2 cellular contexts compared by ENCODE assay signal in the genomic region with DNA sequence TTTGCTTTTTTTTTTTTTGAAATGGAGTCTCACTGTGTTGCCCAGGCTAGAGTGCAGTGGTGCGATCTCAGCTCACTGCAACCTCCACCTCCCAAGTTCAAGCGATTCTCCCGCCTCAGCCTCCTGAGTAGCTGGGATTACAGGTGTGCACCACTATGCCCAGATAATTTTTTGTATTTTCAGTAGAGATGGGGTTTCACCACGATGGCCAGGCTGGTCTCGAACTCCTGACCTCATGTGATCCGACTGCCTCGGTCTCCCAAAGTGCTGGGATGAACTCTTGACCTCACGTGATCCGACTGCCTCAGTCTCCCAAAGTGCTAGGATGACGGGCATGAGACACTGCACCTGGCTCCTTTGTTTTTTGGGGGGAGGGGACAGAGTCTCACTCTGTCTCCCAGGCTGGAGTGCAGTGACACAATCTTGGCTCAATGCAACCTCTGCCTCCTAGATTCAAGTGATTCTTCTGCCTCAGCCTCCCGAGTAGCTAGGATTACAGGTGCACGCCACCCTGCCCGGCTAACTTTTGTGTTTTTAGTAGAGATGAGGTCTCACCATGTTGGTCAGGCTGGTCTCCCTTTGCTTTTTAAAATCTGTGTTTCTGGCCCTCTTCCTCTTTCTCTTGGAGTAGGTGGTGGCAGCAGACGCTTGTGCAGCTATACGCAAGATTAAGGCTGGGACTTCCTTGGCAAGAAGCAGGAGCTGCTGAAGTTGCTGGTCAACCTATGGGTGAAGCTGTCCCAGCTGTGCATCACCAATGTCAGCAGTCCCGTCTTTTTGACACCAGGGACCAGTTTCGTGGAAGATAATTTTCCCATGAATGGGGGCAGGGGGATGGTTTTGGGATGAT.
TF ChIP-seq lines count a peak whose summit lies in the region.

No MANE protein-coding gene starts in this region.

TF ChIP-seq in GM12891, 5 proteins besides CTCF, POLR2A, EP300 and RAD21:
- TF ChIP-seq POU2F2 (IDR thresholded peaks at IDR 0.05; ENCODE audit: low read depth, low read length) (peak; percentile 79), POLR2AphosphoS5 (IDR thresholded peaks at IDR 0.05; ENCODE audit: low read depth, low read length) (peak; percentile 94), SPI1 (IDR thresholded peaks at IDR 0.05; ENCODE audit: low read depth, low read length) (peak; percentile 69)

TF ChIP-seq in H1, 55 proteins besides CTCF, POLR2A, EP300 and RAD21:
- TF ChIP-seq POLR2AphosphoS5 (IDR thresholded peaks at IDR 0.05; ENCODE audit: low read depth, low read length) (peak; percentile 95), SIRT6 (IDR thresholded peaks at IDR 0.05; ENCODE audit: low read length) (peak; percentile 93), TAF7 (optimal IDR thresholded peaks at IDR 0.05; ENCODE audit: borderline replicate concordance, low read depth, low read length) (peak; percentile 56), SP4 (IDR thresholded peaks at IDR 0.05; ENCODE audit: low read length) (0 out of 2 replicates have a peak, but pooled peaks have one; percentile 23)
- TF ChIP-seq, protein P1, sequence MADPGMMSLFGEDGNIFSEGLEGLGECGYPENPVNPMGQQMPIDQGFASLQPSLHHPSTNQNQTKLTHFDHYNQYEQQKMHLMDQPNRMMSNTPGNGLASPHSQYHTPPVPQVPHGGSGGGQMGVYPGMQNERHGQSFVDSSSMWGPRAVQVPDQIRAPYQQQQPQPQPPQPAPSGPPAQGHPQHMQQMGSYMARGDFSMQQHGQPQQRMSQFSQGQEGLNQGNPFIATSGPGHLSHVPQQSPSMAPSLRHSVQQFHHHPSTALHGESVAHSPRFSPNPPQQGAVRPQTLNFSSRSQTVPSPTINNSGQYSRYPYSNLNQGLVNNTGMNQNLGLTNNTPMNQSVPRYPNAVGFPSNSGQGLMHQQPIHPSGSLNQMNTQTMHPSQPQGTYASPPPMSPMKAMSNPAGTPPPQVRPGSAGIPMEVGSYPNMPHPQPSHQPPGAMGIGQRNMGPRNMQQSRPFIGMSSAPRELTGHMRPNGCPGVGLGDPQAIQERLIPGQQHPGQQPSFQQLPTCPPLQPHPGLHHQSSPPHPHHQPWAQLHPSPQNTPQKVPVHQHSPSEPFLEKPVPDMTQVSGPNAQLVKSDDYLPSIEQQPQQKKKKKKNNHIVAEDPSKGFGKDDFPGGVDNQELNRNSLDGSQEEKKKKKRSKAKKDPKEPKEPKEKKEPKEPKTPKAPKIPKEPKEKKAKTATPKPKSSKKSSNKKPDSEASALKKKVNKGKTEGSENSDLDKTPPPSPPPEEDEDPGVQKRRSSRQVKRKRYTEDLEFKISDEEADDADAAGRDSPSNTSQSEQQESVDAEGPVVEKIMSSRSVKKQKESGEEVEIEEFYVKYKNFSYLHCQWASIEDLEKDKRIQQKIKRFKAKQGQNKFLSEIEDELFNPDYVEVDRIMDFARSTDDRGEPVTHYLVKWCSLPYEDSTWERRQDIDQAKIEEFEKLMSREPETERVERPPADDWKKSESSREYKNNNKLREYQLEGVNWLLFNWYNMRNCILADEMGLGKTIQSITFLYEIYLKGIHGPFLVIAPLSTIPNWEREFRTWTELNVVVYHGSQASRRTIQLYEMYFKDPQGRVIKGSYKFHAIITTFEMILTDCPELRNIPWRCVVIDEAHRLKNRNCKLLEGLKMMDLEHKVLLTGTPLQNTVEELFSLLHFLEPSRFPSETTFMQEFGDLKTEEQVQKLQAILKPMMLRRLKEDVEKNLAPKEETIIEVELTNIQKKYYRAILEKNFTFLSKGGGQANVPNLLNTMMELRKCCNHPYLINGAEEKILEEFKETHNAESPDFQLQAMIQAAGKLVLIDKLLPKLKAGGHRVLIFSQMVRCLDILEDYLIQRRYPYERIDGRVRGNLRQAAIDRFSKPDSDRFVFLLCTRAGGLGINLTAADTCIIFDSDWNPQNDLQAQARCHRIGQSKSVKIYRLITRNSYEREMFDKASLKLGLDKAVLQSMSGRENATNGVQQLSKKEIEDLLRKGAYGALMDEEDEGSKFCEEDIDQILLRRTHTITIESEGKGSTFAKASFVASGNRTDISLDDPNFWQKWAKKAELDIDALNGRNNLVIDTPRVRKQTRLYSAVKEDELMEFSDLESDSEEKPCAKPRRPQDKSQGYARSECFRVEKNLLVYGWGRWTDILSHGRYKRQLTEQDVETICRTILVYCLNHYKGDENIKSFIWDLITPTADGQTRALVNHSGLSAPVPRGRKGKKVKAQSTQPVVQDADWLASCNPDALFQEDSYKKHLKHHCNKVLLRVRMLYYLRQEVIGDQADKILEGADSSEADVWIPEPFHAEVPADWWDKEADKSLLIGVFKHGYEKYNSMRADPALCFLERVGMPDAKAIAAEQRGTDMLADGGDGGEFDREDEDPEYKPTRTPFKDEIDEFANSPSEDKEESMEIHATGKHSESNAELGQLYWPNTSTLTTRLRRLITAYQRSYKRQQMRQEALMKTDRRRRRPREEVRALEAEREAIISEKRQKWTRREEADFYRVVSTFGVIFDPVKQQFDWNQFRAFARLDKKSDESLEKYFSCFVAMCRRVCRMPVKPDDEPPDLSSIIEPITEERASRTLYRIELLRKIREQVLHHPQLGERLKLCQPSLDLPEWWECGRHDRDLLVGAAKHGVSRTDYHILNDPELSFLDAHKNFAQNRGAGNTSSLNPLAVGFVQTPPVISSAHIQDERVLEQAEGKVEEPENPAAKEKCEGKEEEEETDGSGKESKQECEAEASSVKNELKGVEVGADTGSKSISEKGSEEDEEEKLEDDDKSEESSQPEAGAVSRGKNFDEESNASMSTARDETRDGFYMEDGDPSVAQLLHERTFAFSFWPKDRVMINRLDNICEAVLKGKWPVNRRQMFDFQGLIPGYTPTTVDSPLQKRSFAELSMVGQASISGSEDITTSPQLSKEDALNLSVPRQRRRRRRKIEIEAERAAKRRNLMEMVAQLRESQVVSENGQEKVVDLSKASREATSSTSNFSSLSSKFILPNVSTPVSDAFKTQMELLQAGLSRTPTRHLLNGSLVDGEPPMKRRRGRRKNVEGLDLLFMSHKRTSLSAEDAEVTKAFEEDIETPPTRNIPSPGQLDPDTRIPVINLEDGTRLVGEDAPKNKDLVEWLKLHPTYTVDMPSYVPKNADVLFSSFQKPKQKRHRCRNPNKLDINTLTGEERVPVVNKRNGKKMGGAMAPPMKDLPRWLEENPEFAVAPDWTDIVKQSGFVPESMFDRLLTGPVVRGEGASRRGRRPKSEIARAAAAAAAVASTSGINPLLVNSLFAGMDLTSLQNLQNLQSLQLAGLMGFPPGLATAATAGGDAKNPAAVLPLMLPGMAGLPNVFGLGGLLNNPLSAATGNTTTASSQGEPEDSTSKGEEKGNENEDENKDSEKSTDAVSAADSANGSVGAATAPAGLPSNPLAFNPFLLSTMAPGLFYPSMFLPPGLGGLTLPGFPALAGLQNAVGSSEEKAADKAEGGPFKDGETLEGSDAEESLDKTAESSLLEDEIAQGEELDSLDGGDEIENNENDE (IDR thresholded peaks at IDR 0.05; ENCODE audit: insufficient replicate concordance, low read length), result peak; percentile 24
- TF ChIP-seq, protein P2, sequence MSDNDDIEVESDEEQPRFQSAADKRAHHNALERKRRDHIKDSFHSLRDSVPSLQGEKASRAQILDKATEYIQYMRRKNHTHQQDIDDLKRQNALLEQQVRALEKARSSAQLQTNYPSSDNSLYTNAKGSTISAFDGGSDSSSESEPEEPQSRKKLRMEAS (IDR thresholded peaks at IDR 0.05), result peak; percentile 8
- TF ChIP-seq, protein P3, sequence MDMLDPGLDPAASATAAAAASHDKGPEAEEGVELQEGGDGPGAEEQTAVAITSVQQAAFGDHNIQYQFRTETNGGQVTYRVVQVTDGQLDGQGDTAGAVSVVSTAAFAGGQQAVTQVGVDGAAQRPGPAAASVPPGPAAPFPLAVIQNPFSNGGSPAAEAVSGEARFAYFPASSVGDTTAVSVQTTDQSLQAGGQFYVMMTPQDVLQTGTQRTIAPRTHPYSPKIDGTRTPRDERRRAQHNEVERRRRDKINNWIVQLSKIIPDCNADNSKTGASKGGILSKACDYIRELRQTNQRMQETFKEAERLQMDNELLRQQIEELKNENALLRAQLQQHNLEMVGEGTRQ (IDR thresholded peaks at IDR 0.05; ENCODE audit: low read length), result peak; percentile 8; the same call in 1 of the 2 replicates
- TF ChIP-seq, protein P4, sequence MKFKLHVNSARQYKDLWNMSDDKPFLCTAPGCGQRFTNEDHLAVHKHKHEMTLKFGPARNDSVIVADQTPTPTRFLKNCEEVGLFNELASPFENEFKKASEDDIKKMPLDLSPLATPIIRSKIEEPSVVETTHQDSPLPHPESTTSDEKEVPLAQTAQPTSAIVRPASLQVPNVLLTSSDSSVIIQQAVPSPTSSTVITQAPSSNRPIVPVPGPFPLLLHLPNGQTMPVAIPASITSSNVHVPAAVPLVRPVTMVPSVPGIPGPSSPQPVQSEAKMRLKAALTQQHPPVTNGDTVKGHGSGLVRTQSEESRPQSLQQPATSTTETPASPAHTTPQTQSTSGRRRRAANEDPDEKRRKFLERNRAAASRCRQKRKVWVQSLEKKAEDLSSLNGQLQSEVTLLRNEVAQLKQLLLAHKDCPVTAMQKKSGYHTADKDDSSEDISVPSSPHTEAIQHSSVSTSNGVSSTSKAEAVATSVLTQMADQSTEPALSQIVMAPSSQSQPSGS (IDR thresholded peaks at IDR 0.05; ENCODE audit: low read length), result peak; percentile 75
TF ChIP-seq in H1: peak in this region for 8; not testable (repeated sequence) for 47.
